In genomic region chr7:45189151-45189970, GRCh38 we compare ENCODE assay signal across 15 cellular contexts. TPM values are rescaled to one million over a fixed set of nuclear protein-coding genes. Genes with fewer than 3 reads are reported as not detected.
"Had no signal": no experiment of that assay in that cellular context is flagged by ENCODE, and none has a peak within 500 bp of the region (broad histone marks: within the 10 kb centered on the region; RNA-seq: fewer than 3 reads in every experiment).

No MANE protein-coding gene starts in this region.

- H3K4me3 ChIP-seq: gastroesophageal sphincter, mucosa of descending colon, psoas muscle, tibial nerve had no signal

- FAIRE-seq: islet of Langerhans had no signal

- DNase-seq: activated naive CD4-positive, alpha-beta T cell treated with Interleukin-2 at 50 U/mL for 16 hours; dermis blood vessel endothelial cell; mucosa of descending colon; psoas muscle; stimulated activated CD4-positive, alpha-beta T cell treated with anti-CD3 and anti-CD28 coated beads, Interleukin-12 subunit alpha, Interleukin-12 subunit beta, amount 100 ng/mL, for 4 hours; stimulated activated CD4-positive, alpha-beta T cell treated with anti-CD3 and anti-CD28 coated beads, Interleukin-2, amount 100 ng/mL, for 24 hours had no signal

- H3K27ac ChIP-seq: gastroesophageal sphincter, psoas muscle, tibial nerve had no signal

- H3K4me3 Mint-ChIP-seq: activated T-helper 1 cell treated with anti-CD3 and anti-CD28 coated beads, Interleukin-12 subunit alpha, Interleukin-12 subunit beta, Interleukin-2, Interleukin-4 antibody, amounts not matched to agents 30 ng/mL and 10 ng/mL and 1 ng/mL, durations not matched to agents 14 hours and 24 hours and 36 hours; memory B cell; naive thymus-derived CD4-positive, alpha-beta T cell; stimulated activated effector memory CD8-positive, alpha-beta T cell treated with anti-CD3 and anti-CD28 coated beads, Interleukin-12 subunit alpha, Interleukin-12 subunit beta, amount 100 ng/mL, for 72 hours had no signal

- H3K27me3 ChIP-seq: gastroesophageal sphincter, tibial nerve had no signal

- H3K36me3 Mint-ChIP-seq: memory B cell; naive thymus-derived CD4-positive, alpha-beta T cell; stimulated activated effector memory CD8-positive, alpha-beta T cell treated with anti-CD3 and anti-CD28 coated beads, Interleukin-12 subunit alpha, Interleukin-12 subunit beta, amount 100 ng/mL, for 72 hours had no signal

- H3K9me3 ChIP-seq: gastroesophageal sphincter, mucosa of descending colon, psoas muscle, tibial nerve had no signal

- H3K27ac Mint-ChIP-seq: activated T-helper 1 cell treated with anti-CD3 and anti-CD28 coated beads, Interleukin-12 subunit alpha, Interleukin-12 subunit beta, Interleukin-2, Interleukin-4 antibody, amounts not matched to agents 30 ng/mL and 10 ng/mL and 1 ng/mL, durations not matched to agents 14 hours and 24 hours and 36 hours; memory B cell; naive thymus-derived CD4-positive, alpha-beta T cell; stimulated activated effector memory CD8-positive, alpha-beta T cell treated with anti-CD3 and anti-CD28 coated beads, Interleukin-12 subunit alpha, Interleukin-12 subunit beta, amount 100 ng/mL, for 72 hours had no signal

- H3K36me3 ChIP-seq: gastroesophageal sphincter, tibial nerve had no signal

- ATAC-seq: gastroesophageal sphincter; mucosa of descending colon; naive thymus-derived CD4-positive, alpha-beta T cell; psoas muscle; SK-N-SH treated with all-trans-retinoic acid at 6 μM for 48 hours; stimulated activated effector memory CD8-positive, alpha-beta T cell treated with anti-CD3 and anti-CD28 coated beads, Interleukin-12 subunit alpha, Interleukin-12 subunit beta, amount 100 ng/mL, for 72 hours had no signal

- H3K4me1 ChIP-seq: psoas muscle had no signal

RNA-seq across cellular contexts. Expression of gene RAMP3, which starts 31.8 kb away (rescaled TPM):
- total RNA-seq: activated T-helper 1 cell treated with anti-CD3 and anti-CD28 coated beads, Interleukin-12 subunit alpha, Interleukin-12 subunit beta, Interleukin-2, Interleukin-4 antibody, amounts not matched to agents 30 ng/mL and 10 ng/mL and 1 ng/mL, durations not matched to agents 14 hours and 24 hours and 36 hours; T-helper 1 cell treated with Interleukin-12 subunit alpha and Interleukin-12 subunit beta and Interleukin-4 antibody, amounts not matched to agents 30 ng/mL and 1 ng/mL, for 36 hours had no signal
- polyA plus RNA-seq: naive thymus-derived CD4-positive, alpha-beta T cell had no signal
